ENCODE assay signal across 1 cellular context in genomic region chr15:85770014-85770721, GRCh38.
TF ChIP-seq lines count a peak whose summit lies in the region.

No MANE protein-coding gene starts in this region.

TF ChIP-seq in GM23338, 12 proteins besides CTCF, POLR2A, EP300 and RAD21 (continued from another document):
- TF ChIP-seq ZNF462 (CRISPR knock-in tag; IDR thresholded peaks at IDR 0.05), result no peak
- no peak for TF ChIP-seq EZH2 (IDR thresholded peaks at IDR 0.05; ENCODE audit: low read depth, unreplicated experiment)
- TF ChIP-seq ETS1 (IDR thresholded peaks at IDR 0.05), result no peak
TF ChIP-seq in GM23338: peak in this region for 0.
